1 cellular context compared by ENCODE assay signal in the genomic region with DNA sequence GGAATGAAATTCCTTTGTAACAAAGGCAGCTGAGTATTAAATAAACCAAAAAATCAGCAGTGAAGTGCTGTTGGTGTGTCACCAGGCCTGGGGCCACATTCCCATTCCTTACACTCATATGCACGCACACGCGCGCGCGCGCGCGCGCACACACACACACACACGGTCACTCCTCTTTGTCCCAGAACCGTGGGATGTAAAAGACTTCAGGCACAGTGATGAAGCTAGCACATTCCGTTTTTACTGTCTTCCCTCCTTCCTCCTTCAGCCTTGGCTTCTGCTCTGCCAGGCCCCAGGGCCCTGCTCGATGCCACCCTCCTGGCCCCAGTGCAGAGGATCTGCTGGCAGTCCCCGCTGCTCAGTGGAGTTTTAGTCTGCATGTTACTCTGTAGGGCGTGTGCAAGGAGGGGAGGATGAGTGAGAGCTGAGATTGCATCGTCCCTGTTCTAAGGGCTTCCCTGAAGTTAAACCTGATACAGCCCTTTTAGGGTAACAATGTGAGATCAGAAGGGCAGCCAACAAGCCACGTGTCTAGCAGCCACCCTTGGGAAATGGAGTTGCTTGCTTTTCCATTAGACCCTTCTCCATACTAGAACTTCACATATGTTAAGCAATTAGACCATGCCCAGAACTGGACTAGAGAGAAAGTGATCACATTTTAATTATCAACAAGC.
TF ChIP-seq lines count a peak whose summit lies in the region.

No MANE protein-coding gene starts in this region.

TF ChIP-seq in HepG2, 621 proteins besides CTCF, POLR2A, EP300 and RAD21 (continued from another document):
- TF ChIP-seq, protein P1, sequence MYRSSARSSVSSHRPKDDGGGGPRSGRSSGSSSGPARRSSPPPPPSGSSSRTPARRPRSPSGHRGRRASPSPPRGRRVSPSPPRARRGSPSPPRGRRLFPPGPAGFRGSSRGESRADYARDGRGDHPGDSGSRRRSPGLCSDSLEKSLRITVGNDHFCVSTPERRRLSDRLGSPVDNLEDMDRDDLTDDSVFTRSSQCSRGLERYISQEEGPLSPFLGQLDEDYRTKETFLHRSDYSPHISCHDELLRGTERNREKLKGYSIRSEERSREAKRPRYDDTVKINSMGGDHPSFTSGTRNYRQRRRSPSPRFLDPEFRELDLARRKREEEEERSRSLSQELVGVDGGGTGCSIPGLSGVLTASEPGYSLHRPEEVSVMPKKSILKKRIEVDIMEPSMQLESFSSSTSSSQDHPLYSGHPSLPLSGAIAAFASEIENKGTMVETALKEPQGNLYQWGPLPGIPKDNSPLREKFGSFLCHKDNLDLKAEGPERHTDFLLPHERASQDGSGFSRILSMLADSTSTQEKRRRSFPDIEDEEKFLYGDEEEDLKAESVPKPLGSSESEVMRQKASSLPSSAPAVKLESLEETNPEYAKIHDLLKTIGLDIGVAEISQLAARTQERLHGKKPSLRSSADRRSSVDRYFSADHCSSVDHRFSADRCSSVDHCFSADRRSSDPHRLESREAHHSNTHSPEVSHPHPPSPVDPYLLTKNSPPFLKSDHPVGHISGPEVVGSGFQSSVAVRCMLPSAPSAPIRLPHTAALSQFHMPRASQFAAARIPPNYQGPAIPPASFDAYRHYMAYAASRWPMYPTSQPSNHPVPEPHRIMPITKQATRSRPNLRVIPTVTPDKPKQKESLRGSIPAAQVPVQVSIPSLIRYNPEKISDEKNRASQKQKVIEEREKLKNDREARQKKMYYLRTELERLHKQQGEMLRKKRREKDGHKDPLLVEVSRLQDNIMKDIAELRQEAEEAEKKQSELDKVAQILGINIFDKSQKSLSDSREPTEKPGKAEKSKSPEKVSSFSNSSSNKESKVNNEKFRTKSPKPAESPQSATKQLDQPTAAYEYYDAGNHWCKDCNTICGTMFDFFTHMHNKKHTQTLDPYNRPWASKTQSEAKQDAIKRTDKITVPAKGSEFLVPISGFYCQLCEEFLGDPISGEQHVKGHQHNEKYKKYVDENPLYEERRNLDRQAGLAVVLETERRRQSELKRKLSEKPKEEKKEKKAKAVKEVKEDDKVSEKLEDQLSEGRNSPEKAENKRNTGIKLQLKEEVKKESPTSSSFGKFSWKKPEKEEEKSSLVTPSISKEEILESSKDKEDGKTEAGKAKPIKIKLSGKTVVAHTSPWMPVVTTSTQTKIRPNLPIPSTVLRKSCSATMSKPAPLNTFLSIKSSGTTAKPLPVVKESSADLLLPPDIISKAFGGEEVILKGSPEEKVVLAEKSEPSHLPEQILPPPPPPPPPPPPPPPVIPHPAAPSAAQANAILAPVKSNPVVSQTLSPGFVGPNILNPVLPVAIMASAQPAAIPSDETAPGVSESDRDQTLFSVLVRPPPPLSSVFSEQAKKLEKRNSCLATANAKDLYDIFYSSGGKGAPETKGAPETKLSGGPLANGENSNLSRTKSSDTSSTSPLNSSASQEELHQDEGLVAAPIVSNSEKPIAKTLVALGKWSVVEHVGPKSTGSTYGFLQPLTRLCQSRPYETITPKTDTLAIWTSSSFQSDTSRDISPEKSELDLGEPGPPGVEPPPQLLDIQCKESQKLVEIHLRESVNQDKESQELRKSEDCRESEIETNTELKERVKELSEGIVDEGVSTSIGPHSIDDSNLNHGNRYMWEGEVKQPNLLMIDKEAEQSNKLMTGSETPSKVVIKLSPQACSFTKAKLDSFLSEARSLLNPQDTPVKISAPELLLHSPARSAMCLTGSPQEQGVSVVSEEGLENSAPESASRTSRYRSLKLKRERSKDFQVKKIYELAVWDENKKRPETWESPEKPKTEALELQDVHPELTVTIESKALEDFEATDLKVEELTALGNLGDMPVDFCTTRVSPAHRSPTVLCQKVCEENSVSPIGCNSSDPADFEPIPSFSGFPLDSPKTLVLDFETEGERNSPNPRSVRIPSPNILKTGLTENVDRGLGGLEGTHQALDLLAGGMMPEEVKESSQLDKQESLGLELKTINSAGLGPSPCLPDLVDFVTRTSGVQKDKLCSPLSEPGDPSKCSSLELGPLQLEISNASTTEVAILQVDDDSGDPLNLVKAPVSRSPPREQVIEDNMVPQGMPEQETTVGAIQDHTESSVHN (CRISPR knock-in tag; IDR thresholded peaks at IDR 0.05) = no peak
- 0 out of 2 replicates have a peak, but pooled peaks have one; percentile 35 for TF ChIP-seq ZNF317 (CRISPR knock-in tag; IDR thresholded peaks at IDR 0.05)
